ENCODE assay signal across 1 cellular context in genomic region chr18:51197661-51198424, GRCh38.
TF ChIP-seq lines count a peak whose summit lies in the region.

TSS of gene MEX3C (minus strand) at chr18:51197681. CDS start at chr18:51197320, 361 bp downstream.

TF ChIP-seq in SK-N-SH, 30 proteins besides CTCF, POLR2A, EP300 and RAD21 (continued from another document):
- TF ChIP-seq IRF3 (IDR thresholded peaks at IDR 0.05; ENCODE audit: low read depth, low read length), result peak; percentile 28; the same call in 1 of the 2 replicates
- peak; percentile 33 for TF ChIP-seq ELF1 (IDR thresholded peaks at IDR 0.05)
- peak; percentile 68; the same call in 1 of the 2 replicates for TF ChIP-seq RFX5 (IDR thresholded peaks at IDR 0.05; ENCODE audit: low read length)
- TF ChIP-seq MXI1 (IDR thresholded peaks at IDR 0.05; ENCODE audit: low read depth, low read length), result peak; percentile 94
- no peak for TF ChIP-seq RXRA (IDR thresholded peaks at IDR 0.05; ENCODE audit: borderline replicate concordance, low read depth)
- no peak for TF ChIP-seq GATA2 (CRISPR knock-in tag; IDR thresholded peaks at IDR 0.05)
- TF ChIP-seq USF1 (IDR thresholded peaks at IDR 0.05; ENCODE audit: borderline replicate concordance, low read depth), result peak; percentile 21; the same call in 1 of the 2 replicates
- no peak for TF ChIP-seq JUND (IDR thresholded peaks at IDR 0.05)
- TF ChIP-seq NRF1 (IDR thresholded peaks at IDR 0.05; ENCODE audit: low read depth, low read length), result peak; percentile 60
- TF ChIP-seq TCF12 (IDR thresholded peaks at IDR 0.05), result no peak
